Comparison of ENCODE assay signal across 19 cellular contexts in the genomic region with DNA sequence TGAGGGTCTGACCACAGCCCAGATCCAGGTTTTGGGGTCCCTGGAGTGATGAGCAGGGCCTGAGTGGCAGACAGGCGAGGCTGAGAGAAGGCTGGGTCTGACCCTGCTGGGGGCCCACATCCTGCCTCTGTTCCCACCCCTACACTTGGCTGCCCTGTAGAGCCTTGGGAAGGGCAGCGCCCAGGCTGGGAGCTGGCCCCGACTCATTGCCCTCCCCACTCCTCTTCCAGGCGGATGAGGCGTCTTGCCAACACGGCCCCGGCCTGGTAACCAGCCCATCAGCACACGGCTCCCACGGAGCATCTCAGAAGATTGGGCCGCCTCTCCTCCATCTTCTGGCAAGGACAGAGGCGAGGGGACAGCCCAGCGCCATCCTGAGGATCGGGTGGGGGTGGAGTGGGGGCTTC. TPM values are rescaled to one million over a fixed set of nuclear protein-coding genes. Genes with fewer than 3 reads are reported as not detected.
A peak's percentile ranks its signal among the peaks of the same experiment; 100 is the strongest.
DNase-seq lines count a peak whose midpoint lies in the region; ATAC-seq and TF ChIP-seq lines count a peak whose summit lies in the region.
"Had no signal": no experiment of that assay in that cellular context is flagged by ENCODE, and none has a peak within 500 bp of the region (broad histone marks: within the 10 kb centered on the region; RNA-seq: fewer than 3 reads in every experiment).

No MANE protein-coding gene starts in this region.

- POLR2A ChIA-PET in MCF 10A (lab: Yijun Ruan, JAX), result interaction anchor here (0.6 kb wide), 1 partner anchor 23 kb away, joined by 3 read pairs; no protein-coding TSS in a partner anchor
- POLR2A ChIA-PET in PC-3 (lab: Charles Lee; ENCODE audit: unreplicated experiment), result no interaction called here

- TF ChIP-seq CTCF in MCF 10A (IDR thresholded peaks at IDR 0.05; ENCODE audit: unreplicated experiment) (no peak), breast epithelium (IDR thresholded peaks at IDR 0.05) (no peak), lower lobe of right lung (IDR thresholded peaks at IDR 0.05) (no peak), PC-3 (conservative IDR thresholded peaks at IDR 0.05; ENCODE audit: low read depth, low read length) (no peak)

- H3K4me3 ChIP-seq in breast epithelium, result no peak overlapping the region
- no peak overlapping the region for H3K4me3 ChIP-seq in lower lobe of right lung
- H3K4me3 ChIP-seq in aorta (ENCODE audit: low read length in 2 of 2), result no peak overlapping the region
- H3K4me3 ChIP-seq in PC-3 (ENCODE audit: low read length), result no peak overlapping the region
- H3K4me3 ChIP-seq: colonic mucosa, GM23338, left lung had no signal

- H3K9ac ChIP-seq in PC-3 (ENCODE audit: low read length), result no peak overlapping the region

- H3K27ac ChIP-seq in breast epithelium (no peak overlapping the region), cingulate gyrus (ENCODE audit: low read depth, low read length) (peak overlapping the region; percentile 60), lower lobe of right lung (no peak overlapping the region), aorta (ENCODE audit: low read depth in 1 of 2, low read length in 2 of 2) (no peak overlapping the region), PC-3 (ENCODE audit: low read length) (no peak overlapping the region)
- H3K27ac ChIP-seq: colonic mucosa, left lung had no signal

- H3K9me2 ChIP-seq in PC-3 (replicated peaks; ENCODE audit: low read length), result no peaks in the 10 kb centered on the region

- H3K9me3 ChIP-seq in breast epithelium (no peaks in the 10 kb centered on the region), lower lobe of right lung (no peaks in the 10 kb centered on the region), aorta (ENCODE audit: control insufficient read depth, low read length) (no peaks in the 10 kb centered on the region), PC-3 (ENCODE audit: low read length) (no peaks in the 10 kb centered on the region)
- H3K9me3 ChIP-seq: colonic mucosa, left lung had no signal

- no peak overlapping the region for H3K4me3 Mint-ChIP-seq in MCF 10A (ENCODE audit: unreplicated experiment)
- H3K4me3 Mint-ChIP-seq: activated naive CD8-positive, alpha-beta T cell; GM23338 had no signal

- H3K36me3 ChIP-seq in breast epithelium (no peaks in the 10 kb centered on the region), lower lobe of right lung (peaks cover 68% of the 10 kb centered on the region), aorta (ENCODE audit: control insufficient read depth in 1 of 2, insufficient read depth in 2 of 2, low read length in 1 of 2) (no peaks in the 10 kb centered on the region), PC-3 (ENCODE audit: low read depth, low read length) (no peaks in the 10 kb centered on the region)
- H3K36me3 ChIP-seq: colonic mucosa had no signal

- intact Hi-C loops in MCF 10A (cut with micrococcal nuclease) (no loop called here), breast epithelium (cut with DNase I; ENCODE audit: low total_unique reads) (loop anchor here (10.0 kb wide), 1 partner anchor 59 kb away; a partner anchor contains a TSS), lower lobe of right lung (cut with DNase I) (no loop called here), aorta (cut with DNase I) (no loop called here), PC-3 (cut with micrococcal nuclease) (no loop called here)

- no peaks in the 10 kb centered on the region for H3K9me3 Mint-ChIP-seq in MCF 10A (ENCODE audit: unreplicated experiment)

- 30 to 35% methylated on average over 11 to 13 of the region's 13 CpGs for WGBS in aorta, 2 donors

- no peak for TF ChIP-seq POLR2A in breast epithelium (IDR thresholded peaks at IDR 0.05)

- H3K27me3 ChIP-seq in breast epithelium (no peaks in the 10 kb centered on the region), lower lobe of right lung (ENCODE audit: low read depth) (no peaks in the 10 kb centered on the region), aorta (ENCODE audit: control insufficient read depth in 1 of 2, insufficient read depth in 2 of 2, low read length in 1 of 2) (no peaks in the 10 kb centered on the region), PC-3 (ENCODE audit: low read length) (no peaks in the 10 kb centered on the region)
- H3K27me3 ChIP-seq: colonic mucosa, left lung had no signal

- no peaks in the 10 kb centered on the region for H3K79me2 ChIP-seq in PC-3 (ENCODE audit: low read length)

- BruUV-seq in MCF 10A (replicated peaks; lab: Mats Ljungman, UMichigan), result TSS peak; percentile 52
- BruUV-seq in PC-3 (replicated peaks; lab: Mats Ljungman, UMichigan), result no TSS peak

- H3K27me3 Mint-ChIP-seq in MCF 10A (ENCODE audit: insufficient read depth, unreplicated experiment), result no peaks in the 10 kb centered on the region
- H3K27me3 Mint-ChIP-seq: activated naive CD8-positive, alpha-beta T cell had no signal

- H3K4me1 Mint-ChIP-seq in MCF 10A (ENCODE audit: insufficient read depth, unreplicated experiment), result peaks cover 5% of the 10 kb centered on the region

- no peak for DNase-seq in MCF 10A (ENCODE audit: unreplicated experiment)
- no peak for DNase-seq in breast epithelium (ENCODE audit: low spot score in 2 of 2)
- peak; percentile 38 for DNase-seq in lower lobe of right lung
- peak; percentile 51 to 54 for DNase-seq in aorta
- no peak for DNase-seq in PC-3
- DNase-seq: activated T-cell treated with anti-CD3 and anti-CD28 coated beads, Interleukin-2, amount 50 U/mL, for 48 hours; colonic mucosa; DMS53; glutamatergic neuron; NCI-H187 treated with DMSO at 0.1 percent for 48 hours; NCI-H226; T-helper 9 cell had no signal

- H3F3A ChIP-seq in PC-3 (ENCODE audit: low read length, unreplicated experiment), result no peaks in the 10 kb centered on the region

- ATAC-seq in lower lobe of right lung (no peak), aorta (ENCODE audit: low FRiP score) (no peak), HG03457 (IDR thresholded peaks at IDR 0.05; ENCODE audit: unreplicated experiment) (no peak), HG03354 (IDR thresholded peaks at IDR 0.05; ENCODE audit: poor library complexity, severe bottlenecking, unreplicated experiment) (no peak), PC-3 (no peak)
- ATAC-seq: activated CD4-positive, CD25-positive, alpha-beta regulatory T cell treated with anti-CD3 and anti-CD28 coated beads, Interleukin-2, amount 50 U/mL, for 24 hours; GM23338; left lung had no signal

- no peak overlapping the region for H3K27ac Mint-ChIP-seq in MCF 10A (ENCODE audit: low read depth, unreplicated experiment)
- H3K27ac Mint-ChIP-seq: activated naive CD8-positive, alpha-beta T cell; GM23338 had no signal

- no peaks in the 10 kb centered on the region for H3K4me1 ChIP-seq in breast epithelium
- peaks cover 12% of the 10 kb centered on the region for H3K4me1 ChIP-seq in lower lobe of right lung
- no peaks in the 10 kb centered on the region for H3K4me1 ChIP-seq in aorta (ENCODE audit: control insufficient read depth in 1 of 2, insufficient read depth in 2 of 2, low read length in 2 of 2)
- H3K4me1 ChIP-seq in PC-3 (ENCODE audit: insufficient read depth, low read length), result 0 out of 2 replicates have a peak, but pooled peaks cover 2% of the 10 kb centered on the region
- H3K4me1 ChIP-seq: colonic mucosa had no signal

- H3K4me2 ChIP-seq in PC-3 (ENCODE audit: low read length), result no peak overlapping the region
- H3K4me2 ChIP-seq: GM23338 had no signal

- peaks cover 52% of the 10 kb centered on the region for H3K36me3 Mint-ChIP-seq in MCF 10A (ENCODE audit: insufficient read depth, unreplicated experiment)
- H3K36me3 Mint-ChIP-seq: activated naive CD8-positive, alpha-beta T cell had no signal

- H2AFZ ChIP-seq in PC-3 (ENCODE audit: low read length), result no peak overlapping the region
- H2AFZ ChIP-seq: GM23338 had no signal

- H4K20me1 ChIP-seq in PC-3 (ENCODE audit: low read length), result no peaks in the 10 kb centered on the region

- CTCF ChIA-PET in MCF 10A (lab: Yijun Ruan, JAX), result interaction anchor here (0.7 kb wide), 1 partner anchor 15 kb away, joined by 3 read pairs; no protein-coding TSS in a partner anchor
- CTCF ChIA-PET in PC-3 (lab: Charles Lee), result no interaction called here

RNA-seq across cellular contexts. Expression of a gene that starts 4.9 kb away (rescaled TPM):
- total RNA-seq in MCF 10A (2022) (not detected in 2 replicates), breast epithelium (1 to 10 TPM in 2 of 3 donors, under 1 TPM in 1; 0.48 to 6.6 (median 2.8) TPM), lower lobe of right lung (5.8 TPM), aorta (1 to 10 TPM; 1.9 to 3.9 TPM), PC-3 (2014; rRNA removed) (not detected in 2 replicates)
- polyA plus RNA-seq in aorta, result 1 to 10 TPM; 1.4 to 6.1 TPM

RNA-seq across cellular contexts. Expression of a gene that starts 23.8 kb away (rescaled TPM):
- total RNA-seq in MCF 10A (2022) (9.6 and 11.3 TPM in 2 replicates), breast epithelium (10 to 100 TPM; 10.2 to 17.0 (median 13.1) TPM), lower lobe of right lung (12.7 TPM), aorta (10 to 100 TPM in 1 of 2 donors, 1 to 10 TPM in 1; 4.8 to 14.4 TPM), PC-3 (2014; rRNA removed) (8.0 and 9.4 TPM in 2 replicates)
- polyA plus RNA-seq in aorta, result 10 to 100 TPM; 16.7 TPM

RNA-seq across cellular contexts. Expression of a gene that starts 47.1 kb away (rescaled TPM):
- total RNA-seq in MCF 10A (2022), result 83.7 and 115 TPM in 2 replicates
- total RNA-seq in breast epithelium, result 10 to 100 TPM; 34.6 to 60.2 (median 50.1) TPM
- total RNA-seq in lower lobe of right lung, result 61.3 TPM
- 10 to 100 TPM; 48.3 to 53.5 TPM for total RNA-seq in aorta
- 10 to 100 TPM; 24.2 to 31.7 TPM for polyA plus RNA-seq in aorta
- total RNA-seq in PC-3 (2014; rRNA removed), result 85.9 and 96.8 TPM in 2 replicates

Comparison
In these comparisons a context has a peak if more than half of its experiments do, and no peak if none do; other contexts are left out.
1. DNase-seq: peak in lower lobe of right lung (single experiment) and aorta (2 of 2); none in MCF 10A (single experiment), breast epithelium (0 of 2) and PC-3 (single experiment).